In the genomic region with DNA sequence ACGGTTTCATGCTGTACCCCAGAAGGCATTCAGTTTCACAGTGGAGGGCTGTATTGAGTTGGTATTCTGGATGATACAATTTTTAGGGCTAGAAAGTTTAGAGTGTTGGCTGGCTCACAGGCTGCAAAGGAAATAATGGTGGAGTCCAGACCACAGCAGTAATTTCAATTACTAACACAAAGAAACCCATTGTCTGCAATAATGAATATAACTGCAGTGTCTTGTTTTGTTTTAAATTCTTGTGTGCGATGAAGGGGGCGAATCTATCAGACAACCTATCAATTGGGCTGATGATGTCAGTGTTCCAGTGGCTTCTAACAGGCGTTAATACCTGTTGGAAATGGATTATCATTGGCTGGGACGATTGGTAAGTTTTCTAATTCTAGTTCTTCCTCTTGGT, we compare ENCODE assay signal across 8 cellular contexts. TPM values are rescaled to one million over a fixed set of nuclear protein-coding genes. Genes with fewer than 3 reads are reported as not detected.
A peak's percentile ranks its signal among the peaks of the same experiment; 100 is the strongest.
DNase-seq lines count a peak whose midpoint lies in the region; ATAC-seq, FAIRE-seq and TF ChIP-seq lines count a peak whose summit lies in the region.
"Had no signal": no experiment of that assay in that cellular context is flagged by ENCODE, and none has a peak within 500 bp of the region (broad histone marks: within the 10 kb centered on the region; RNA-seq: fewer than 3 reads in every experiment).

No MANE protein-coding gene starts in this region.

- H3K27me3 Mint-ChIP-seq in activated T-helper 1 cell treated with anti-CD3 and anti-CD28 coated beads, Interleukin-12 subunit alpha, Interleukin-12 subunit beta, Interleukin-2, Interleukin-4 antibody, amounts not matched to agents 30 ng/mL and 10 ng/mL and 1 ng/mL, durations not matched to agents 14 hours and 24 hours and 36 hours (ENCODE audit: insufficient read depth), result peaks cover 3% of the 10 kb centered on the region
- no peaks in the 10 kb centered on the region for H3K27me3 Mint-ChIP-seq in stimulated activated naive B cell treated with anti-CD40 and anti-IgM and Interleukin-4, amounts not matched to agents 10 μg/mL and 1 μg/mL and 100 μg/mL, for 72 hours

- FAIRE-seq in GM12892 (lab: Jason Lieb, UNC), result no peak
- FAIRE-seq: GM19239 had no signal

- H3K9me3 ChIP-seq in HUES64 (ENCODE audit: insufficient read depth, low read depth, low read length) (no peaks in the 10 kb centered on the region), iPS-18a (ENCODE audit: control insufficient read depth, low read depth, low read length) (no peaks in the 10 kb centered on the region)

- TF ChIP-seq POLR2A in GM12892 (IDR thresholded peaks at IDR 0.05; ENCODE audit: low read depth, low read length), result no peak

- no peak for ATAC-seq in stimulated activated naive B cell treated with anti-CD40 and anti-IgM and Interleukin-4, amounts not matched to agents 10 μg/mL and 1 μg/mL and 100 μg/mL, for 72 hours (replicated peaks)

- 94% methylated on average over 5 of the region's 5 CpGs for WGBS in HUES64

- H3K27ac ChIP-seq in HUES64 (ENCODE audit: low read depth, low read length) (no peak overlapping the region), iPS-18a (ENCODE audit: low read length) (no peak overlapping the region)

- H3K9ac ChIP-seq in HUES64 (ENCODE audit: low read depth, low read length) (no peak overlapping the region), iPS-18a (ENCODE audit: low read length) (no peak overlapping the region)

- DNase-seq in activated T-helper 1 cell treated with anti-CD3 and anti-CD28 coated beads, Interleukin-12 subunit alpha, Interleukin-12 subunit beta, Interleukin-2, Interleukin-4 antibody, amounts not matched to agents 30 ng/mL and 10 ng/mL and 1 ng/mL, durations not matched to agents 14 hours and 24 hours and 36 hours (ENCODE audit: low spot score), result no peak
- DNase-seq in stimulated activated naive B cell treated with anti-CD40 and anti-IgM and Interleukin-4, amounts not matched to agents 10 μg/mL and 1 μg/mL and 100 μg/mL, for 72 hours, result no peak
- no peak for DNase-seq in NCI-H146 (lab: John Stamatoyannopoulos, UW)
- DNase-seq in GM12892 (ENCODE audit: insufficient read length), result no peak
- no peak for DNase-seq in iPS-NIHi11 (ENCODE audit: low spot score)

- H3K27ac Mint-ChIP-seq in activated T-helper 1 cell treated with anti-CD3 and anti-CD28 coated beads, Interleukin-12 subunit alpha, Interleukin-12 subunit beta, Interleukin-2, Interleukin-4 antibody, amounts not matched to agents 30 ng/mL and 10 ng/mL and 1 ng/mL, durations not matched to agents 14 hours and 24 hours and 36 hours, result peak overlapping the region; percentile 93
- no peak overlapping the region for H3K27ac Mint-ChIP-seq in stimulated activated naive B cell treated with anti-CD40 and anti-IgM and Interleukin-4, amounts not matched to agents 10 μg/mL and 1 μg/mL and 100 μg/mL, for 72 hours

- no peaks in the 10 kb centered on the region for H3K36me3 ChIP-seq in HUES64 (ENCODE audit: insufficient read depth, low read length)
- H3K36me3 ChIP-seq in iPS-18a (ENCODE audit: control insufficient read depth, low read depth, low read length), result peaks cover 9% of the 10 kb centered on the region

- intact Hi-C loops in activated T-helper 1 cell treated with anti-CD3 and anti-CD28 coated beads, Interleukin-12 subunit alpha, Interleukin-12 subunit beta, Interleukin-2, Interleukin-4 antibody, amounts not matched to agents 30 ng/mL and 10 ng/mL and 1 ng/mL, durations not matched to agents 14 hours and 24 hours and 36 hours (cut with micrococcal nuclease), result loop anchor here (2.0 to 5.0 kb wide), 4 partner anchors 115 to 365 kb away; a partner anchor contains a TSS

- no peaks in the 10 kb centered on the region for H3K9me3 Mint-ChIP-seq in activated T-helper 1 cell treated with anti-CD3 and anti-CD28 coated beads, Interleukin-12 subunit alpha, Interleukin-12 subunit beta, Interleukin-2, Interleukin-4 antibody, amounts not matched to agents 30 ng/mL and 10 ng/mL and 1 ng/mL, durations not matched to agents 14 hours and 24 hours and 36 hours
- H3K9me3 Mint-ChIP-seq in stimulated activated naive B cell treated with anti-CD40 and anti-IgM and Interleukin-4, amounts not matched to agents 10 μg/mL and 1 μg/mL and 100 μg/mL, for 72 hours, result no peaks in the 10 kb centered on the region

- peak overlapping the region; percentile 90 for H3K4me3 Mint-ChIP-seq in activated T-helper 1 cell treated with anti-CD3 and anti-CD28 coated beads, Interleukin-12 subunit alpha, Interleukin-12 subunit beta, Interleukin-2, Interleukin-4 antibody, amounts not matched to agents 30 ng/mL and 10 ng/mL and 1 ng/mL, durations not matched to agents 14 hours and 24 hours and 36 hours
- H3K4me3 Mint-ChIP-seq in stimulated activated naive B cell treated with anti-CD40 and anti-IgM and Interleukin-4, amounts not matched to agents 10 μg/mL and 1 μg/mL and 100 μg/mL, for 72 hours, result peak overlapping the region; percentile 89 to 95

- peak overlapping the region; percentile 94 for H3K4me3 ChIP-seq in HUES64 (ENCODE audit: low read length)
- H3K4me3 ChIP-seq in iPS-18a (ENCODE audit: low read length), result peak overlapping the region; percentile 96

- H3K27me3 ChIP-seq in HUES64 (ENCODE audit: insufficient read depth, low read length) (no peaks in the 10 kb centered on the region), iPS-18a (ENCODE audit: control insufficient read depth, insufficient read depth, low read length) (no peaks in the 10 kb centered on the region)

- H3K4me1 Mint-ChIP-seq in activated T-helper 1 cell treated with anti-CD3 and anti-CD28 coated beads, Interleukin-12 subunit alpha, Interleukin-12 subunit beta, Interleukin-2, Interleukin-4 antibody, amounts not matched to agents 30 ng/mL and 10 ng/mL and 1 ng/mL, durations not matched to agents 14 hours and 24 hours and 36 hours (ENCODE audit: low read depth), result peaks cover 38% of the 10 kb centered on the region
- peaks cover 30 to 46% of the 10 kb centered on the region in 2 donors for H3K4me1 Mint-ChIP-seq in stimulated activated naive B cell treated with anti-CD40 and anti-IgM and Interleukin-4, amounts not matched to agents 10 μg/mL and 1 μg/mL and 100 μg/mL, for 72 hours

- peaks cover 20% of the 10 kb centered on the region for H3K36me3 Mint-ChIP-seq in activated T-helper 1 cell treated with anti-CD3 and anti-CD28 coated beads, Interleukin-12 subunit alpha, Interleukin-12 subunit beta, Interleukin-2, Interleukin-4 antibody, amounts not matched to agents 30 ng/mL and 10 ng/mL and 1 ng/mL, durations not matched to agents 14 hours and 24 hours and 36 hours (ENCODE audit: low read depth)
- peaks cover 7 to 10% of the 10 kb centered on the region in 2 donors for H3K36me3 Mint-ChIP-seq in stimulated activated naive B cell treated with anti-CD40 and anti-IgM and Interleukin-4, amounts not matched to agents 10 μg/mL and 1 μg/mL and 100 μg/mL, for 72 hours

- H3K4me1 ChIP-seq in HUES64 (ENCODE audit: insufficient read depth, low read length), result peaks cover 36% of the 10 kb centered on the region
- H3K4me1 ChIP-seq in iPS-18a (ENCODE audit: control insufficient read depth, low read depth, low read length), result peaks cover 16% of the 10 kb centered on the region

RNA-seq across cellular contexts. Expression of a gene that starts 1.5 kb away (rescaled TPM):
- polyA plus RNA-seq in HUES64 (2013, experiment 1 of 2), result 12.2 TPM
- polyA plus RNA-seq in HUES64 (2013, experiment 2 of 2), result 10.9 TPM
- 24.0 and 26.3 TPM in 2 replicates for total RNA-seq in activated T-helper 1 cell treated with anti-CD3 and anti-CD28 coated beads, Interleukin-12 subunit alpha, Interleukin-12 subunit beta, Interleukin-2, Interleukin-4 antibody, amounts not matched to agents 30 ng/mL and 10 ng/mL and 1 ng/mL, durations not matched to agents 14 hours and 24 hours and 36 hours
- polyA plus RNA-seq in GM12892 (2012; ENCODE audit: missing spikeins), result 5.5 TPM

RNA-seq across cellular contexts. Expression of a gene that starts 43.8 kb away (rescaled TPM):
- 8.6 TPM for polyA plus RNA-seq in HUES64 (2013, experiment 1 of 2)
- 9.8 TPM for polyA plus RNA-seq in HUES64 (2013, experiment 2 of 2)
- total RNA-seq in activated T-helper 1 cell treated with anti-CD3 and anti-CD28 coated beads, Interleukin-12 subunit alpha, Interleukin-12 subunit beta, Interleukin-2, Interleukin-4 antibody, amounts not matched to agents 30 ng/mL and 10 ng/mL and 1 ng/mL, durations not matched to agents 14 hours and 24 hours and 36 hours, result 58.8 and 60.7 TPM in 2 replicates
- 18.2 TPM for polyA plus RNA-seq in GM12892 (2012; ENCODE audit: missing spikeins)

RNA-seq across cellular contexts. Expression of a gene that starts 46.6 kb away (rescaled TPM):
- polyA plus RNA-seq in HUES64 (2013, experiment 1 of 2), result 1.6 TPM
- polyA plus RNA-seq in HUES64 (2013, experiment 2 of 2), result 2.5 TPM
- total RNA-seq in activated T-helper 1 cell treated with anti-CD3 and anti-CD28 coated beads, Interleukin-12 subunit alpha, Interleukin-12 subunit beta, Interleukin-2, Interleukin-4 antibody, amounts not matched to agents 30 ng/mL and 10 ng/mL and 1 ng/mL, durations not matched to agents 14 hours and 24 hours and 36 hours, result 0.05 and 0.12 TPM in 2 replicates
- not detected for polyA plus RNA-seq in GM12892 (2012; ENCODE audit: missing spikeins)

RNA-seq across cellular contexts. Expression of a gene that starts 56.5 kb away (rescaled TPM):
- polyA plus RNA-seq in HUES64 (2013, experiment 1 of 2), result 24.4 TPM
- 30.1 TPM for polyA plus RNA-seq in HUES64 (2013, experiment 2 of 2)
- 24.5 and 26.3 TPM in 2 replicates for total RNA-seq in activated T-helper 1 cell treated with anti-CD3 and anti-CD28 coated beads, Interleukin-12 subunit alpha, Interleukin-12 subunit beta, Interleukin-2, Interleukin-4 antibody, amounts not matched to agents 30 ng/mL and 10 ng/mL and 1 ng/mL, durations not matched to agents 14 hours and 24 hours and 36 hours
- polyA plus RNA-seq in GM12892 (2012; ENCODE audit: missing spikeins), result 17.7 TPM
